Comparison of ENCODE assay signal across 23 cellular contexts in genomic region chr16:52729731-52730130, GRCh38.
"Had no signal": no experiment of that assay in that cellular context is flagged by ENCODE, and none has a peak within 500 bp of the region (broad histone marks: within the 10 kb centered on the region; RNA-seq: fewer than 3 reads in every experiment).

No MANE protein-coding gene starts in this region.

- H3K4me3 ChIP-seq: dorsolateral prefrontal cortex, lower lobe of right lung, mucosa of descending colon, right lobe of liver, thoracic aorta, tibial nerve, upper lobe of right lung, uterus had no signal

- H3K27ac Mint-ChIP-seq: mesothelial cell of epicardium; naive B cell; natural killer cell treated with Interleukin-12 subunit alpha and Interleukin-12 subunit beta and Interleukin-15 and Interleukin-18, amount 100 ng/mL, for 72 hours; progenitor cell of endocrine pancreas; stimulated activated naive B cell treated with anti-CD40 and anti-IgM and Interleukin-4, amounts not matched to agents 10 μg/mL and 1 μg/mL and 100 μg/mL, for 72 hours; stimulated activated naive CD8-positive, alpha-beta T cell treated with anti-CD3 and anti-CD28 coated beads, Interleukin-15, Interleukin-2, amounts not matched to agents 100 ng/mL and 50 ng/mL, for 24 hours had no signal

- H3K9me3 ChIP-seq: lower lobe of right lung, mucosa of descending colon, right lobe of liver, thoracic aorta, tibial nerve, upper lobe of right lung, uterus had no signal

- H3K27me3 ChIP-seq: right lobe of liver, tibial nerve, upper lobe of right lung, uterus had no signal

- ATAC-seq: left ventricle myocardium superior; lower lobe of right lung; mucosa of descending colon; natural killer cell treated with Interleukin-12 subunit alpha and Interleukin-12 subunit beta and Interleukin-15 and Interleukin-18, amount 100 ng/mL, for 72 hours; right lobe of liver; stimulated activated naive B cell treated with anti-CD40 and anti-IgM and Interleukin-4, amounts not matched to agents 10 μg/mL and 1 μg/mL and 100 μg/mL, for 72 hours; upper lobe of right lung had no signal

- H3K27me3 Mint-ChIP-seq: stimulated activated naive B cell treated with anti-CD40 and anti-IgM and Interleukin-4, amounts not matched to agents 10 μg/mL and 1 μg/mL and 100 μg/mL, for 72 hours; stimulated activated naive CD8-positive, alpha-beta T cell treated with anti-CD3 and anti-CD28 coated beads, Interleukin-15, Interleukin-2, amounts not matched to agents 100 ng/mL and 50 ng/mL, for 24 hours had no signal

- H3K4me3 Mint-ChIP-seq: mesothelial cell of epicardium; naive B cell; natural killer cell treated with Interleukin-12 subunit alpha and Interleukin-12 subunit beta and Interleukin-15 and Interleukin-18, amount 100 ng/mL, for 72 hours; neural crest cell; stimulated activated naive B cell treated with anti-CD40 and anti-IgM and Interleukin-4, amounts not matched to agents 10 μg/mL and 1 μg/mL and 100 μg/mL, for 72 hours; stimulated activated naive CD8-positive, alpha-beta T cell treated with anti-CD3 and anti-CD28 coated beads, Interleukin-15, Interleukin-2, amounts not matched to agents 100 ng/mL and 50 ng/mL, for 24 hours had no signal

- H3K4me1 ChIP-seq: lower lobe of right lung, parathyroid adenoma, right lobe of liver, tibial nerve, upper lobe of right lung, uterus had no signal

- H3K36me3 ChIP-seq: lower lobe of right lung, right lobe of liver, thoracic aorta, tibial nerve, upper lobe of right lung, uterus had no signal

- H3K79me2 ChIP-seq: parathyroid adenoma had no signal

- H3K36me3 Mint-ChIP-seq: mesothelial cell of epicardium; naive B cell; natural killer cell treated with Interleukin-12 subunit alpha and Interleukin-12 subunit beta and Interleukin-15 and Interleukin-18, amount 100 ng/mL, for 72 hours had no signal

- H2AFZ ChIP-seq: parathyroid adenoma had no signal

- DNase-seq: dorsolateral prefrontal cortex; effector CD4-positive, alpha-beta T cell; hypothalamus; kidney glomerular epithelial cell; left ventricle myocardium superior; lower lobe of right lung; mucosa of descending colon; naive B cell; right lobe of liver; small intestine; stimulated activated CD4-positive, alpha-beta T cell treated with anti-CD3 and anti-CD28 coated beads, Interleukin-15, amount 100 ng/mL, for 24 hours; stimulated activated CD4-positive, alpha-beta T cell treated with anti-CD3 and anti-CD28 coated beads, Interleukin-2, amount 100 ng/mL, for 48 hours; stimulated activated naive B cell treated with anti-CD40 and anti-IgM and Interleukin-4, amounts not matched to agents 10 μg/mL and 1 μg/mL and 100 μg/mL, for 72 hours; upper lobe of right lung; uterus had no signal

- H3K4me1 Mint-ChIP-seq: mesothelial cell of epicardium; naive B cell; neural crest cell; stimulated activated naive B cell treated with anti-CD40 and anti-IgM and Interleukin-4, amounts not matched to agents 10 μg/mL and 1 μg/mL and 100 μg/mL, for 72 hours had no signal

- H3K9ac ChIP-seq: parathyroid adenoma had no signal

- H3K27ac ChIP-seq: dorsolateral prefrontal cortex, lower lobe of right lung, parathyroid adenoma, right lobe of liver, thoracic aorta, tibial nerve, upper lobe of right lung, uterus had no signal
